Comparison of ENCODE assay signal across 13 cellular contexts in genomic region chr4:120769227-120769626, GRCh38.
DNase-seq lines count a peak whose midpoint lies in the region; ATAC-seq and TF ChIP-seq lines count a peak whose summit lies in the region.
"Had no signal": no experiment of that assay in that cellular context is flagged by ENCODE, and none has a peak within 500 bp of the region (broad histone marks: within the 10 kb centered on the region; RNA-seq: fewer than 3 reads in every experiment).

No MANE protein-coding gene starts in this region.

- H3K4me3 ChIP-seq in RWPE2 (ENCODE audit: severe bottlenecking) (no peak overlapping the region), foreskin fibroblast (ENCODE audit: low read depth in 1 of 2, low read length in 2 of 2) (no peak overlapping the region)
- H3K4me3 ChIP-seq: HAP-1, PC-9 had no signal

- peak; percentile 44 for DNase-seq in GM04503 (ENCODE audit: low read depth)
- no peak for DNase-seq in RWPE2 (ENCODE audit: low spot score)
- peak; percentile 72 to 74 for DNase-seq in foreskin fibroblast
- DNase-seq in sciatic nerve (ENCODE audit: low spot score): no peak
- no peak for DNase-seq in NCI-H2171 treated with DMSO at 0.1 percent for 48 hours (lab: John Stamatoyannopoulos, UW)
- no peak for DNase-seq in activated CD4-positive, alpha-beta T cell treated with anti-CD3 and anti-CD28 coated beads, Interleukin-2, amount 10 ng/mL, durations not matched to agents 24 days and 14 days
- no peak for DNase-seq in SW480 (ENCODE audit: low spot score)
- DNase-seq: COR-L47, Kasumi-1, PC-9 had no signal

- H3K9me3 Mint-ChIP-seq in activated CD4-positive, alpha-beta T cell treated with anti-CD3 and anti-CD28 coated beads, Interleukin-2, amount 10 ng/mL, durations not matched to agents 24 days and 14 days: no peaks in the 10 kb centered on the region

- no peak for TF ChIP-seq CTCF in RWPE2 (IDR thresholded peaks at IDR 0.05; ENCODE audit: poor library complexity, severe bottlenecking)
- TF ChIP-seq CTCF in foreskin fibroblast (IDR thresholded peaks at IDR 0.05; ENCODE audit: low read depth, low read length): no peak

- H3K27ac Mint-ChIP-seq in activated CD4-positive, alpha-beta T cell treated with anti-CD3 and anti-CD28 coated beads, Interleukin-2, amount 10 ng/mL, durations not matched to agents 24 days and 14 days: no peak overlapping the region

- no peak overlapping the region for H3K4me3 Mint-ChIP-seq in activated CD4-positive, alpha-beta T cell treated with anti-CD3 and anti-CD28 coated beads, Interleukin-2, amount 10 ng/mL, durations not matched to agents 24 days and 14 days

- H3K27me3 ChIP-seq in RWPE2 (ENCODE audit: insufficient read depth, poor library complexity, severe bottlenecking): no peaks in the 10 kb centered on the region
- H3K27me3 ChIP-seq: neutrophil had no signal

- H3K27ac ChIP-seq in RWPE2 (ENCODE audit: poor library complexity, severe bottlenecking): no peak overlapping the region
- H3K27ac ChIP-seq: neutrophil, PC-9 had no signal

- no peaks in the 10 kb centered on the region for H3K36me3 ChIP-seq in RWPE2 (ENCODE audit: low read depth)
- H3K36me3 ChIP-seq: HAP-1 had no signal

- intact Hi-C loops in sciatic nerve (cut with DNase I): no loop called here
- intact Hi-C loops in activated CD4-positive, alpha-beta T cell treated with anti-CD3 and anti-CD28 coated beads, Interleukin-2, amount 10 ng/mL, durations not matched to agents 24 days and 14 days (cut with micrococcal nuclease): no loop called here

- H3K27me3 Mint-ChIP-seq in activated CD4-positive, alpha-beta T cell treated with anti-CD3 and anti-CD28 coated beads, Interleukin-2, amount 10 ng/mL, durations not matched to agents 24 days and 14 days: no peaks in the 10 kb centered on the region

- ATAC-seq in RWPE2 (ENCODE audit: low read depth) (peak; percentile 60; the same call in 2 of the 3 replicates), sciatic nerve (peak; percentile 10), HG02885 (IDR thresholded peaks at IDR 0.05; ENCODE audit: poor library complexity, unreplicated experiment) (no peak)

- no peaks in the 10 kb centered on the region for H3K4me1 Mint-ChIP-seq in activated CD4-positive, alpha-beta T cell treated with anti-CD3 and anti-CD28 coated beads, Interleukin-2, amount 10 ng/mL, durations not matched to agents 24 days and 14 days

- H3K4me1 ChIP-seq in RWPE2 (ENCODE audit: insufficient read depth, poor library complexity, severe bottlenecking): no peaks in the 10 kb centered on the region
- H3K4me1 ChIP-seq: HAP-1 had no signal

- no peaks in the 10 kb centered on the region for H3K9me3 ChIP-seq in RWPE2 (ENCODE audit: severe bottlenecking)
- H3K9me3 ChIP-seq: HAP-1, neutrophil had no signal

- no peaks in the 10 kb centered on the region for H3K36me3 Mint-ChIP-seq in activated CD4-positive, alpha-beta T cell treated with anti-CD3 and anti-CD28 coated beads, Interleukin-2, amount 10 ng/mL, durations not matched to agents 24 days and 14 days (ENCODE audit: low read depth)

Comparison
In these comparisons a context has a peak if more than half of its experiments do, and no peak if none do; other contexts are left out.
1. DNase-seq: peak in GM04503 (single experiment) and foreskin fibroblast (2 of 2); none in RWPE2 (single experiment), sciatic nerve (single experiment), NCI-H2171 treated with DMSO at 0.1 percent for 48 hours (single experiment), activated CD4-positive, alpha-beta T cell treated with anti-CD3 and anti-CD28 coated beads, Interleukin-2, amount 10 ng/mL, durations not matched to agents 24 days and 14 days (single experiment) and SW480 (single experiment).